In the genomic region with DNA sequence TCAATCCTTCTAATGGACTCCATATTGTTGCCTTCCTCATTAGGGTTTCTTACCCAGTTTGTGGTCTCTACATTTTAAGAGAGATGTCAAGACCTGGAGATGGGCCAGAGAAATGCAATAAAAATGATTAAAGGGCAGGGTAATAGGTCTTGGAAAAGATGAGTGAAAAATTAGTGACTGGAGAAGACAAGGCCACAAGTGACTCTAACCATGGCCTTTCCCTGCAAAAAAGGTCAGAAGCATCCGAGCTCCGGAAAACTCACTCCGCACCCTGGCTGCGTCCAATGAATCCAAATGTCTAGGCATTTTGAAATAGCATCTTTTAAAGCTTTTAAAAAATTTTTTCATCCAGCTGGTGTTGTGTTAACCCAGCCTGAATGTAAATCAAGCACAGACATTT, we compare ENCODE assay signal across 24 cellular contexts.
"Had no signal": no experiment of that assay in that cellular context is flagged by ENCODE, and none has a peak within 500 bp of the region (broad histone marks: within the 10 kb centered on the region; RNA-seq: fewer than 3 reads in every experiment).

No MANE protein-coding gene starts in this region.

- H3K36me3 ChIP-seq: MG63, SJSA1 had no signal

- H3K4me1 ChIP-seq: SJSA1 had no signal

- H3K27me3 ChIP-seq: MG63, SJSA1 had no signal

- DNase-seq: IMR-90, Karpas-422, KG1, MG63, NCI-H1092, NCI-H1105 treated with DMSO at 0.1 percent for 48 hours, NCI-H1417 treated with DMSO at 0.1 percent for 48 hours, NCI-H146, NCI-H1694 treated with DMSO at 0.1 percent for 48 hours, NCI-H1930, NCI-H2081 treated with DMSO at 0.1 percent for 48 hours, NCI-H2171, NCI-H226, NCI-H446, NCI-H510A, NCI-H524 treated with DMSO at 0.1 percent for 48 hours, NCI-H69, NCI-H774, Right ventricle myocardium superior, RPMI8226, SIG-M5 had no signal

- H3K4me3 ChIP-seq: MG63, SJSA1, SK-N-MC had no signal

- ATAC-seq: HepG2 had no signal

- H3K27ac ChIP-seq: SJSA1, SK-N-MC had no signal

- H3K9me3 ChIP-seq: SJSA1 had no signal
